Comparison of ENCODE assay signal across 9 cellular contexts in genomic region chr6:41462980-41463930, GRCh38.
DNase-seq lines count a peak whose midpoint lies in the region; TF ChIP-seq lines count a peak whose summit lies in the region.
"Had no signal": no experiment of that assay in that cellular context is flagged by ENCODE, and none has a peak within 500 bp of the region (broad histone marks: within the 10 kb centered on the region; RNA-seq: fewer than 3 reads in every experiment).

No MANE protein-coding gene starts in this region.

- H3K9me2 ChIP-seq in hepatocyte (replicated peaks; ENCODE audit: insufficient read depth) = no peaks in the 10 kb centered on the region

- DNase-seq in NCI-H146 (lab: John Stamatoyannopoulos, UW) = peak; percentile 19
- no peak for DNase-seq in NCI-H146 treated with DMSO at 0.1 percent for 48 hours (lab: John Stamatoyannopoulos, UW; ENCODE audit: unreplicated experiment)
- peak; percentile 82 for DNase-seq in HuH-7 (ENCODE audit: low spot score)
- peak; percentile 55 for DNase-seq in adipocyte (ENCODE audit: low read depth)
- DNase-seq in hepatocyte (ENCODE audit: low spot score) = peak; percentile 77
- DNase-seq in stimulated activated CD4-positive, alpha-beta T cell treated with anti-CD3 and anti-CD28 coated beads, Interleukin-4, amount 100 ng/mL, for 1 hour = peak; percentile 16
- no peak for DNase-seq in cortex of kidney (lab: John Stamatoyannopoulos, UW)
- DNase-seq in NCI-H1930 (lab: John Stamatoyannopoulos, UW) = no peak

- H2AFZ ChIP-seq in hepatocyte = no peak overlapping the region

- H3K79me2 ChIP-seq in hepatocyte = no peaks in the 10 kb centered on the region

- no peak overlapping the region for H3K9ac ChIP-seq in adipocyte (ENCODE audit: low read length)
- H3K9ac ChIP-seq: BLaER1 had no signal

- 62% methylated on average over 13 of the region's 13 CpGs for WGBS in hepatocyte (ENCODE audit: low lambda C conversion rate, missing lambda C conversion rate)

- H3K4me2 ChIP-seq in hepatocyte = no peak overlapping the region
- H3K4me2 ChIP-seq: BLaER1 had no signal

- peaks cover 26% of the 10 kb centered on the region for H3K27me3 ChIP-seq in adipocyte (replicated peaks; ENCODE audit: control insufficient read depth, insufficient read depth, low read length)
- no peaks in the 10 kb centered on the region for H3K27me3 ChIP-seq in hepatocyte
- H3K27me3 ChIP-seq: BLaER1 had no signal

- H3K36me3 ChIP-seq in adipocyte (ENCODE audit: control insufficient read depth, insufficient read depth, low read length, severe bottlenecking) = no peaks in the 10 kb centered on the region
- no peaks in the 10 kb centered on the region for H3K36me3 ChIP-seq in hepatocyte (replicated peaks; ENCODE audit: insufficient read depth, low read depth)
- H3K36me3 ChIP-seq: BLaER1 had no signal

- H3K9me3 ChIP-seq in adipocyte (ENCODE audit: control insufficient read depth, low read length) = no peaks in the 10 kb centered on the region
- no peaks in the 10 kb centered on the region for H3K9me3 ChIP-seq in hepatocyte (ENCODE audit: low read depth)
- H3K9me3 ChIP-seq: BLaER1 had no signal

- TF ChIP-seq CTCF in hepatocyte (IDR thresholded peaks at IDR 0.05; ENCODE audit: poor library complexity) = peak; percentile 59

- peak overlapping the region; percentile 17 for H3K27ac ChIP-seq in hepatocyte
- H3K27ac ChIP-seq: BLaER1 had no signal

- peaks cover 5% of the 10 kb centered on the region for H3K4me1 ChIP-seq in adipocyte (ENCODE audit: control insufficient read depth, insufficient read depth, low read length)
- no peaks in the 10 kb centered on the region for H3K4me1 ChIP-seq in hepatocyte (ENCODE audit: insufficient read depth)

- H4K20me1 ChIP-seq in hepatocyte (ENCODE audit: insufficient read depth, poor library complexity, severe bottlenecking) = no peaks in the 10 kb centered on the region
- H4K20me1 ChIP-seq: BLaER1 had no signal

- no peak overlapping the region for H3K4me3 ChIP-seq in adipocyte (ENCODE audit: low read length)
- H3K4me3 ChIP-seq in hepatocyte = no peak overlapping the region
- H3K4me3 ChIP-seq: BLaER1 had no signal

Comparison
In these comparisons a context has a peak if more than half of its experiments do, and no peak if none do; other contexts are left out.
1. DNase-seq: peak in NCI-H146 (single experiment), HuH-7 (single experiment), adipocyte (single experiment), hepatocyte (single experiment) and stimulated activated CD4-positive, alpha-beta T cell treated with anti-CD3 and anti-CD28 coated beads, Interleukin-4, amount 100 ng/mL, for 1 hour (single experiment); none in NCI-H146 treated with DMSO at 0.1 percent for 48 hours (single experiment), cortex of kidney (single experiment) and NCI-H1930 (0 of 2).